Comparison of ENCODE assay signal across 7 cellular contexts in the genomic region with DNA sequence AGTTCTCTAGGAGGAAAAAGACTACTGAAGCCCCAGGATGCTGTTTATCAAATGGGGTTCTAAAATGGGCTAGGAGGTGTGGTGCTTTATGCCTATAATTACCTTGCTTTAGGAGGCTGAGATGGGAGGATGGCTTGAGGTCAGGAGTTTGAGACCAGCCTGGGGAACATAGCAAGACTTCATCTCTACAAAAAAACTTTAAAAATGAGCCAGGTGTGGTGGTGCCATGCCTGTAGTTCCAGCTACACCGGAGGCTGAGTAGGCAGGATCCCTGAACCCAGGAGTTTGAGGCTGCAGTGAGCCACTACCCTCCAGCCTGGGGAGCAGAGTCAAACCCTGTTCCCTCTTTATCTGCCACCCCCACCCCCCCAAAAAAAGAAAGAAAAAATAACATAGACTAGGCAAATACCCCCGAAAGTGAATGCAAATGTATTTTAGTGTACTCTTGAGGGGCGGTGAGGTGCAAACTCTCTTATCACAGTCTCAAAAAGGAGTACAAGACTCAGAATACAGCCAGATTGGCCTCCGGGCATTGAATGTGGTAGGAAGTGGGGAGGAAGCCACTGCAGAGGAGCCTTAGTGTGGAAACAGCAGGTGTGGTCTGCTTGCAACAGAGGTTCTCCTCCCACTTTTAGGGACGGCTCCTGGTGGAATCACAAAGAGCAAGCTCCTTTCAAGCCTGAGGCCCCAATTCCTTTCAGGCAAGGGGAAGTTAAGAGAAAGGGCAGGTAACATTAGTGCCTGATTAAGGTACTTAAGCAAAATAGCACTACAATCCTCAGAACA. TPM values are rescaled to one million over a fixed set of nuclear protein-coding genes. Genes with fewer than 3 reads are reported as not detected.
DNase-seq lines count a peak whose midpoint lies in the region; ATAC-seq and TF ChIP-seq lines count a peak whose summit lies in the region.

No MANE protein-coding gene starts in this region.

- ATAC-seq in GM19324 (IDR thresholded peaks at IDR 0.05; ENCODE audit: low FRiP score, unreplicated experiment), result peak; percentile 45

- H3K27me3 Mint-ChIP-seq in activated CD4-positive, alpha-beta memory T cell treated with anti-CD3 and anti-CD28 coated beads for 36 hours, result no peaks in the 10 kb centered on the region

- POLR2A ChIA-PET in activated CD4-positive, alpha-beta memory T cell treated with anti-CD3 and anti-CD28 coated beads for 36 hours (lab: Charles Lee), result interaction anchor here (1.6 to 6.9 kb wide), 4 partner anchors 11 to 68 kb away, joined by 5 to 254 read pairs (median 36); a partner anchor contains a TSS

- H3K4me3 ChIP-seq in fibroblast of the aortic adventitia (ENCODE audit: low read depth, low read length), result no peak overlapping the region

- no peak for TF ChIP-seq CTCF in fibroblast of the aortic adventitia (IDR thresholded peaks at IDR 0.05; ENCODE audit: insufficient read depth, low read length)

- H3K36me3 Mint-ChIP-seq in activated CD4-positive, alpha-beta memory T cell treated with anti-CD3 and anti-CD28 coated beads for 36 hours, result peaks cover 3% of the 10 kb centered on the region

- H3K27ac Mint-ChIP-seq in activated CD4-positive, alpha-beta memory T cell treated with anti-CD3 and anti-CD28 coated beads for 36 hours, result peak overlapping the region; percentile 94

- DNase-seq in KG1 (lab: John Stamatoyannopoulos, UW), result peak; percentile 68
- DNase-seq in activated CD4-positive, alpha-beta memory T cell treated with anti-CD3 and anti-CD28 coated beads for 36 hours, result peak; percentile 68
- DNase-seq in fibroblast of the aortic adventitia (ENCODE audit: low read depth), result peak; percentile 15
- peak; percentile 15 for DNase-seq in stimulated activated CD8-positive, alpha-beta memory T cell treated with anti-CD3 and anti-CD28 coated beads, Interleukin-12 subunit alpha, Interleukin-12 subunit beta, amount 100 ng/mL, for 4 hours (ENCODE audit: low read depth)
- DNase-seq in NCI-H2196 treated with DMSO at 0.1 percent for 48 hours (lab: John Stamatoyannopoulos, UW; ENCODE audit: unreplicated experiment), result no peak
- DNase-seq in COLO668 (lab: John Stamatoyannopoulos, UW; ENCODE audit: unreplicated experiment), result no peak

- peak overlapping the region; percentile 87 for H3K4me3 Mint-ChIP-seq in activated CD4-positive, alpha-beta memory T cell treated with anti-CD3 and anti-CD28 coated beads for 36 hours

- no peaks in the 10 kb centered on the region for H3K9me3 Mint-ChIP-seq in activated CD4-positive, alpha-beta memory T cell treated with anti-CD3 and anti-CD28 coated beads for 36 hours

- CTCF ChIA-PET in activated CD4-positive, alpha-beta memory T cell treated with anti-CD3 and anti-CD28 coated beads for 36 hours (lab: Charles Lee), result interaction anchor here (1.1 to 4.6 kb wide), 6 partner anchors 11 to 123 kb away, joined by 3 to 161 read pairs (median 20); a partner anchor contains a TSS

- intact Hi-C loops in activated CD4-positive, alpha-beta memory T cell treated with anti-CD3 and anti-CD28 coated beads for 36 hours (cut with micrococcal nuclease), result loop anchor here (1.0 kb wide), 4 partner anchors 12 to 67 kb away; a partner anchor contains a TSS

- peaks cover 33% of the 10 kb centered on the region for H3K4me1 Mint-ChIP-seq in activated CD4-positive, alpha-beta memory T cell treated with anti-CD3 and anti-CD28 coated beads for 36 hours (ENCODE audit: low read depth)

RNA-seq across cellular contexts. Expression of a gene that starts 23.5 kb away (rescaled TPM):
- total RNA-seq in activated CD4-positive, alpha-beta memory T cell treated with anti-CD3 and anti-CD28 coated beads for 36 hours, result 100 to 1,000 TPM; 310 to 315 TPM
- total RNA-seq in fibroblast of the aortic adventitia (ENCODE audit: low replicate concordance), result 42.4 and 49.6 TPM in 2 replicates

Comparison
In these comparisons a context has a peak if more than half of its experiments do, and no peak if none do; other contexts are left out.
1. DNase-seq: peak in KG1 (single experiment), activated CD4-positive, alpha-beta memory T cell treated with anti-CD3 and anti-CD28 coated beads for 36 hours (single experiment), fibroblast of the aortic adventitia (single experiment) and stimulated activated CD8-positive, alpha-beta memory T cell treated with anti-CD3 and anti-CD28 coated beads, Interleukin-12 subunit alpha, Interleukin-12 subunit beta, amount 100 ng/mL, for 4 hours (single experiment); none in NCI-H2196 treated with DMSO at 0.1 percent for 48 hours (single experiment) and COLO668 (single experiment).